1 cellular context compared by ENCODE assay signal in the genomic region with DNA sequence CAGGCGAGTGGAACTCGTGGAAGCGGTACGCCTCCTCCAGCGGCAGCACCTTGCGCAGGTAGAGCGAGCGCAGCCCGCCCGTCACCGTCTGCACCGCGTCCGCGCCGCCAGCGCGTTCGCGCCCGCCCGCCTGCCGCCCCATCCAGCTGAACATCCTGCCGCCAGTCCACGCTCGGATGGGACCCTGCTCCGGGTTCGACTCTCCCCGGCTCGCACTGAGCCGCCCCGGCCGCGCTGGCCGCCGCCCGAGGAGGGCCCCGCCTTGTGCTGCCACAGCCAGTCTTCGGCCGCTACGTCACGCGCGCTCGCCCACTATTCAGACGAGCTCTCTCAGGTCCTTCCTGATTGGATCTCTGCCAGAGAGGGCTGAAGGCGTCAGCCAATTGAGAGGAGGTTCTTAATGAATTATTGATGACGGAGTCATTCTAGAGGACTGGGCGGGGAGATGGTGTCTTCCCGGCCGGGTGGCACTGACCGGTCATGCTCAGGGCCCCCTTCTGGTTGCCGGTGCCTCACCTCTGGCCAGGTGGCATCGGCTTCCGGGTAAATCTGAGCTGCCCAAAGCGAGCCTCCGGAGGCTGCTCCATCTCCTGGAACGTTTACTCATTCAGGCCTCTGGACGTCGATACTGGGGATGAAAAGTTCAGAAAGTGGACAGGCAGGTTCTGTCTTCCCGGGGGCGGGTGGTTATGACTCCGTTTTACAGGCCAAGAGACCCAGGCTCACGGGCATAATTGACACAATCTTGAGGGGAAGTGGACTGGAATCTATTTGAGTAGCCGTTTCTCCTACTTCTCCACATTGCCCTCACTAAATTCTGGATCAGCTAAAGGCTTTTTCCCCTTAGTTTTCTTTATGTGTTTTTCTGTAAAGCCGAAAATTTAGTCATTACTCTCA.
A peak's percentile ranks its signal among the peaks of the same experiment; 100 is the strongest.
TF ChIP-seq lines count a peak whose summit lies in the region.

A gene (minus strand): TSS at position 217 of the 897 bp plus-strand sequence. CDS start 63 bp downstream, at position 154.

TF ChIP-seq in HepG2, 621 proteins besides CTCF, POLR2A, EP300 and RAD21 (continued from another document and continues in another):
- TF ChIP-seq ZMAT3 (CRISPR knock-in tag; conservative IDR thresholded peaks at IDR 0.05) (peak; percentile 86; the same call in 1 of the 2 replicates), SRY (CRISPR knock-in tag; IDR thresholded peaks at IDR 0.05) (peak; percentile 55; the same call in 1 of the 2 replicates), NFKB2 (CRISPR knock-in tag; IDR thresholded peaks at IDR 0.05; ENCODE audit: borderline replicate concordance) (no peak; the same call in 1 of the 2 replicates), HOXA3 (CRISPR knock-in tag; IDR thresholded peaks at IDR 0.05) (peak; percentile 61), NFYB (CRISPR knock-in tag; IDR thresholded peaks at IDR 0.05) (peak; percentile 92), ZNF570 (CRISPR knock-in tag; IDR thresholded peaks at IDR 0.05; ENCODE audit: borderline replicate concordance) (no peak), ZNF616 (CRISPR knock-in tag; IDR thresholded peaks at IDR 0.05; ENCODE audit: low read depth) (no peak), KDM5B (CRISPR knock-in tag; IDR thresholded peaks at IDR 0.05; ENCODE audit: borderline replicate concordance) (peak; percentile 94), ZKSCAN1 (IDR thresholded peaks at IDR 0.05; ENCODE audit: low read length) (no peak), REPIN1 (CRISPR knock-in tag; IDR thresholded peaks at IDR 0.05; ENCODE audit: borderline replicate concordance, low read depth) (no peak), MTF1 (CRISPR knock-in tag; IDR thresholded peaks at IDR 0.05) (no peak), ZNF292 (CRISPR knock-in tag; IDR thresholded peaks at IDR 0.05; ENCODE audit: borderline replicate concordance, low read depth) (no peak), ELF4 (CRISPR knock-in tag; IDR thresholded peaks at IDR 0.05; ENCODE audit: borderline replicate concordance) (no peak), NFKBIZ (CRISPR knock-in tag; IDR thresholded peaks at IDR 0.05) (no peak), ERF (CRISPR knock-in tag; IDR thresholded peaks at IDR 0.05) (peak; percentile 12; the same call in 1 of the 2 replicates), ATAD3A (CRISPR knock-in tag; IDR thresholded peaks at IDR 0.05) (no peak), ZFYVE20 (CRISPR knock-in tag; IDR thresholded peaks at IDR 0.05; ENCODE audit: borderline replicate concordance, low read depth) (no peak), MYNN (CRISPR knock-in tag; IDR thresholded peaks at IDR 0.05; ENCODE audit: low read depth) (no peak), MAF1 (CRISPR knock-in tag; IDR thresholded peaks at IDR 0.05; ENCODE audit: borderline replicate concordance) (no peak), CBX1 (IDR thresholded peaks at IDR 0.05; ENCODE audit: low read depth) (no peak), ZNF383 (CRISPR knock-in tag; IDR thresholded peaks at IDR 0.05; ENCODE audit: borderline replicate concordance) (0 out of 2 replicates have a peak, but pooled peaks have one; percentile 69), KAT2B (IDR thresholded peaks at IDR 0.05; ENCODE audit: borderline replicate concordance, low read depth, low read length) (no peak), KLF16 (CRISPR knock-in tag; IDR thresholded peaks at IDR 0.05) (peak in 1 of 2 experiments; percentile 64; a peak in 1 of 4 replicates), ZKSCAN8 (CRISPR knock-in tag; IDR thresholded peaks at IDR 0.05; ENCODE audit: borderline replicate concordance) (no peak; the same call in 1 of the 2 replicates)
- TF ChIP-seq, protein P1, sequence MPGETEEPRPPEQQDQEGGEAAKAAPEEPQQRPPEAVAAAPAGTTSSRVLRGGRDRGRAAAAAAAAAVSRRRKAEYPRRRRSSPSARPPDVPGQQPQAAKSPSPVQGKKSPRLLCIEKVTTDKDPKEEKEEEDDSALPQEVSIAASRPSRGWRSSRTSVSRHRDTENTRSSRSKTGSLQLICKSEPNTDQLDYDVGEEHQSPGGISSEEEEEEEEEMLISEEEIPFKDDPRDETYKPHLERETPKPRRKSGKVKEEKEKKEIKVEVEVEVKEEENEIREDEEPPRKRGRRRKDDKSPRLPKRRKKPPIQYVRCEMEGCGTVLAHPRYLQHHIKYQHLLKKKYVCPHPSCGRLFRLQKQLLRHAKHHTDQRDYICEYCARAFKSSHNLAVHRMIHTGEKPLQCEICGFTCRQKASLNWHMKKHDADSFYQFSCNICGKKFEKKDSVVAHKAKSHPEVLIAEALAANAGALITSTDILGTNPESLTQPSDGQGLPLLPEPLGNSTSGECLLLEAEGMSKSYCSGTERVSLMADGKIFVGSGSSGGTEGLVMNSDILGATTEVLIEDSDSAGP (CRISPR knock-in tag; IDR thresholded peaks at IDR 0.05; ENCODE audit: borderline replicate concordance), result peak; percentile 84; the same call in 1 of the 2 replicates
- TF ChIP-seq, protein P2, sequence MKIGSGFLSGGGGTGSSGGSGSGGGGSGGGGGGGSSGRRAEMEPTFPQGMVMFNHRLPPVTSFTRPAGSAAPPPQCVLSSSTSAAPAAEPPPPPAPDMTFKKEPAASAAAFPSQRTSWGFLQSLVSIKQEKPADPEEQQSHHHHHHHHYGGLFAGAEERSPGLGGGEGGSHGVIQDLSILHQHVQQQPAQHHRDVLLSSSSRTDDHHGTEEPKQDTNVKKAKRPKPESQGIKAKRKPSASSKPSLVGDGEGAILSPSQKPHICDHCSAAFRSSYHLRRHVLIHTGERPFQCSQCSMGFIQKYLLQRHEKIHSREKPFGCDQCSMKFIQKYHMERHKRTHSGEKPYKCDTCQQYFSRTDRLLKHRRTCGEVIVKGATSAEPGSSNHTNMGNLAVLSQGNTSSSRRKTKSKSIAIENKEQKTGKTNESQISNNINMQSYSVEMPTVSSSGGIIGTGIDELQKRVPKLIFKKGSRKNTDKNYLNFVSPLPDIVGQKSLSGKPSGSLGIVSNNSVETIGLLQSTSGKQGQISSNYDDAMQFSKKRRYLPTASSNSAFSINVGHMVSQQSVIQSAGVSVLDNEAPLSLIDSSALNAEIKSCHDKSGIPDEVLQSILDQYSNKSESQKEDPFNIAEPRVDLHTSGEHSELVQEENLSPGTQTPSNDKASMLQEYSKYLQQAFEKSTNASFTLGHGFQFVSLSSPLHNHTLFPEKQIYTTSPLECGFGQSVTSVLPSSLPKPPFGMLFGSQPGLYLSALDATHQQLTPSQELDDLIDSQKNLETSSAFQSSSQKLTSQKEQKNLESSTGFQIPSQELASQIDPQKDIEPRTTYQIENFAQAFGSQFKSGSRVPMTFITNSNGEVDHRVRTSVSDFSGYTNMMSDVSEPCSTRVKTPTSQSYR (CRISPR knock-in tag; IDR thresholded peaks at IDR 0.05; ENCODE audit: borderline replicate concordance), result no peak
- TF ChIP-seq, protein P3, sequence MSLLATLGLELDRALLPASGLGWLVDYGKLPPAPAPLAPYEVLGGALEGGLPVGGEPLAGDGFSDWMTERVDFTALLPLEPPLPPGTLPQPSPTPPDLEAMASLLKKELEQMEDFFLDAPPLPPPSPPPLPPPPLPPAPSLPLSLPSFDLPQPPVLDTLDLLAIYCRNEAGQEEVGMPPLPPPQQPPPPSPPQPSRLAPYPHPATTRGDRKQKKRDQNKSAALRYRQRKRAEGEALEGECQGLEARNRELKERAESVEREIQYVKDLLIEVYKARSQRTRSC (CRISPR knock-in tag; IDR thresholded peaks at IDR 0.05; ENCODE audit: low read depth), result 0 out of 2 replicates have a peak, but pooled peaks have one; percentile 72
- TF ChIP-seq, protein P4, sequence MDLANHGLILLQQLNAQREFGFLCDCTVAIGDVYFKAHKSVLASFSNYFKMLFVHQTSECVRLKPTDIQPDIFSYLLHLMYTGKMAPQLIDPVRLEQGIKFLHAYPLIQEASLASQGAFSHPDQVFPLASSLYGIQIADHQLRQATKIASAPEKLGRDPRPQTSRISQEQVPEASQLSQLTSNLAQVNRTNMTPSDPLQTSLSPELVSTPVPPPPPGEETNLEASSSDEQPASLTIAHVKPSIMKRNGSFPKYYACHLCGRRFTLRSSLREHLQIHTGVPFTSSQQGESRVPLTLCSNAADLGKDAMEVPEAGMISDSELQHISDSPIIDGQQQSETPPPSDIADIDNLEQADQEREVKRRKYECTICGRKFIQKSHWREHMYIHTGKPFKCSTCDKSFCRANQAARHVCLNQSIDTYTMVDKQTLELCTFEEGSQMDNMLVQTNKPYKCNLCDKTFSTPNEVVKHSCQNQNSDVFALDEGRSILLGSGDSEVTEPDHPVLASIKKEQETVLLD (CRISPR knock-in tag; IDR thresholded peaks at IDR 0.05; ENCODE audit: low read depth), result no peak
- TF ChIP-seq, protein P5, sequence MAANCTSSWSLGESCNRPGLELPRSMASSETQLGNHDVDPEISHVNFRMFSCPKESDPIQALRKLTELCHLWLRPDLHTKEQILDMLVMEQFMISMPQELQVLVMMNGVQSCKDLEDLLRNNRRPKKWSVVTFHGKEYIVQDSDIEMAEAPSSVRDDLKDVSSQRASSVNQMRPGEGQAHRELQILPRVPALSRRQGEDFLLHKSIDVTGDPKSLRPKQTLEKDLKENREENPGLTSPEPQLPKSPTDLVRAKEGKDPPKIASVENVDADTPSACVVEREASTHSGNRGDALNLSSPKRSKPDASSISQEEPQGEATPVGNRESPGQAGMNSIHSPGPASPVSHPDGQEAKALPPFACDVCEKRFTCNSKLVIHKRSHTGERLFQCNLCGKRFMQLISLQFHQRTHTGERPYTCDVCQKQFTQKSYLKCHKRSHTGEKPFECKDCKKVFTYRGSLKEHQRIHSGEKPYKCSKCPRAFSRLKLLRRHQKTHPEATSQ (CRISPR knock-in tag; IDR thresholded peaks at IDR 0.05; ENCODE audit: borderline replicate concordance), result no peak
- TF ChIP-seq, protein P6, sequence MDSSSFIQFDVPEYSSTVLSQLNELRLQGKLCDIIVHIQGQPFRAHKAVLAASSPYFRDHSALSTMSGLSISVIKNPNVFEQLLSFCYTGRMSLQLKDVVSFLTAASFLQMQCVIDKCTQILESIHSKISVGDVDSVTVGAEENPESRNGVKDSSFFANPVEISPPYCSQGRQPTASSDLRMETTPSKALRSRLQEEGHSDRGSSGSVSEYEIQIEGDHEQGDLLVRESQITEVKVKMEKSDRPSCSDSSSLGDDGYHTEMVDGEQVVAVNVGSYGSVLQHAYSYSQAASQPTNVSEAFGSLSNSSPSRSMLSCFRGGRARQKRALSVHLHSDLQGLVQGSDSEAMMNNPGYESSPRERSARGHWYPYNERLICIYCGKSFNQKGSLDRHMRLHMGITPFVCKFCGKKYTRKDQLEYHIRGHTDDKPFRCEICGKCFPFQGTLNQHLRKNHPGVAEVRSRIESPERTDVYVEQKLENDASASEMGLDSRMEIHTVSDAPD (CRISPR knock-in tag; IDR thresholded peaks at IDR 0.05), result no peak
- TF ChIP-seq, protein P7, sequence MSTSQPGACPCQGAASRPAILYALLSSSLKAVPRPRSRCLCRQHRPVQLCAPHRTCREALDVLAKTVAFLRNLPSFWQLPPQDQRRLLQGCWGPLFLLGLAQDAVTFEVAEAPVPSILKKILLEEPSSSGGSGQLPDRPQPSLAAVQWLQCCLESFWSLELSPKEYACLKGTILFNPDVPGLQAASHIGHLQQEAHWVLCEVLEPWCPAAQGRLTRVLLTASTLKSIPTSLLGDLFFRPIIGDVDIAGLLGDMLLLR (CRISPR knock-in tag; IDR thresholded peaks at IDR 0.05), result 0 out of 2 replicates have a peak, but pooled peaks have one; percentile 64
- TF ChIP-seq, protein P8, sequence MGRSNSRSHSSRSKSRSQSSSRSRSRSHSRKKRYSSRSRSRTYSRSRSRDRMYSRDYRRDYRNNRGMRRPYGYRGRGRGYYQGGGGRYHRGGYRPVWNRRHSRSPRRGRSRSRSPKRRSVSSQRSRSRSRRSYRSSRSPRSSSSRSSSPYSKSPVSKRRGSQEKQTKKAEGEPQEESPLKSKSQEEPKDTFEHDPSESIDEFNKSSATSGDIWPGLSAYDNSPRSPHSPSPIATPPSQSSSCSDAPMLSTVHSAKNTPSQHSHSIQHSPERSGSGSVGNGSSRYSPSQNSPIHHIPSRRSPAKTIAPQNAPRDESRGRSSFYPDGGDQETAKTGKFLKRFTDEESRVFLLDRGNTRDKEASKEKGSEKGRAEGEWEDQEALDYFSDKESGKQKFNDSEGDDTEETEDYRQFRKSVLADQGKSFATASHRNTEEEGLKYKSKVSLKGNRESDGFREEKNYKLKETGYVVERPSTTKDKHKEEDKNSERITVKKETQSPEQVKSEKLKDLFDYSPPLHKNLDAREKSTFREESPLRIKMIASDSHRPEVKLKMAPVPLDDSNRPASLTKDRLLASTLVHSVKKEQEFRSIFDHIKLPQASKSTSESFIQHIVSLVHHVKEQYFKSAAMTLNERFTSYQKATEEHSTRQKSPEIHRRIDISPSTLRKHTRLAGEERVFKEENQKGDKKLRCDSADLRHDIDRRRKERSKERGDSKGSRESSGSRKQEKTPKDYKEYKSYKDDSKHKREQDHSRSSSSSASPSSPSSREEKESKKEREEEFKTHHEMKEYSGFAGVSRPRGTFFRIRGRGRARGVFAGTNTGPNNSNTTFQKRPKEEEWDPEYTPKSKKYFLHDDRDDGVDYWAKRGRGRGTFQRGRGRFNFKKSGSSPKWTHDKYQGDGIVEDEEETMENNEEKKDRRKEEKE (IDR thresholded peaks at IDR 0.05), result no peak
- TF ChIP-seq, protein P9, sequence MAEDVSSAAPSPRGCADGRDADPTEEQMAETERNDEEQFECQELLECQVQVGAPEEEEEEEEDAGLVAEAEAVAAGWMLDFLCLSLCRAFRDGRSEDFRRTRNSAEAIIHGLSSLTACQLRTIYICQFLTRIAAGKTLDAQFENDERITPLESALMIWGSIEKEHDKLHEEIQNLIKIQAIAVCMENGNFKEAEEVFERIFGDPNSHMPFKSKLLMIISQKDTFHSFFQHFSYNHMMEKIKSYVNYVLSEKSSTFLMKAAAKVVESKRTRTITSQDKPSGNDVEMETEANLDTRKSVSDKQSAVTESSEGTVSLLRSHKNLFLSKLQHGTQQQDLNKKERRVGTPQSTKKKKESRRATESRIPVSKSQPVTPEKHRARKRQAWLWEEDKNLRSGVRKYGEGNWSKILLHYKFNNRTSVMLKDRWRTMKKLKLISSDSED (CRISPR knock-in tag; IDR thresholded peaks at IDR 0.05), result no peak
